Comparison of ENCODE assay signal across 9 cellular contexts in the genomic region with DNA sequence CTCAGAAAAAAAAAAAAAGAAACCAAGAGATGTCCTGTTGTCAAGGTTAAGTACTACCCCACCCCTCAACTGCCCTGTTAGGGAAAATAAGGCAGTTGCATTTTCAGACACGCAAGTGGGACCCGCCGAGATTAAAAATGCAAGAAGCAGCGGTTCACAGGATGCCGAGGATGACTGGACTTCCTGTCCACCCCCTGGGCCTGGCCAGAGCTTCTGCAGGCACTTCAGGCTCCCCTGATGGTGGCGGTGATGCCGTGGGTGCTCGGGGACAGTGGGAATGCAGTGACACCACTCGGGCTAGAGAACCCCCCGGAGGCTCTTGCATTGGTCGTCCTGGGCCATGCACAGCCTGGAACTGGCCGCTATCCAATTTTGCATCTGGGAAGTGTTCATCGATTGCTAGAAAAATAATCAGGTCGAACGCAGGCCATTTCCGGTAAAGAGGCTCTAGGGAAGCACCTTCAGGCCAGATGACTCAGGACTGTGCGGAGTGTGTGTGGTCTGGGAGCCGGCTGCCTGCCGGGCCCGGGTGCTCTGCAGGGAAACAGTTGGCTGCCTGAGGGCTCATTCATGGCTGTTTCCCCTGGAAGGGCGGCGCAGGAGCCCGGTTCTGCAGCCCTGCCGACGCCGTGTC. TPM values are rescaled to one million over a fixed set of nuclear protein-coding genes. Genes with fewer than 3 reads are reported as not detected.
DNase-seq lines count a peak whose midpoint lies in the region; ATAC-seq and TF ChIP-seq lines count a peak whose summit lies in the region.
"Had no signal": no experiment of that assay in that cellular context is flagged by ENCODE, and none has a peak within 500 bp of the region (broad histone marks: within the 10 kb centered on the region; RNA-seq: fewer than 3 reads in every experiment).

No MANE protein-coding gene starts in this region.

- peak in 1 of 5 experiments; percentile 7 for TF ChIP-seq CTCF in tibial nerve (IDR thresholded peaks at IDR 0.05)

- no peaks in the 10 kb centered on the region for H3K9me3 Mint-ChIP-seq in activated CD4-positive, alpha-beta memory T cell treated with anti-CD3 and anti-CD28 coated beads, Interleukin-2, amount 10 ng/mL, durations not matched to agents 7 days and 5 days

- no peaks in the 10 kb centered on the region for H3K27me3 ChIP-seq in tibial nerve

- peak overlapping the region in 1 of 4 donors; percentile 24 for H3K4me3 ChIP-seq in tibial nerve

- ATAC-seq in HG02571 (IDR thresholded peaks at IDR 0.05; ENCODE audit: unreplicated experiment): no peak

- H3K36me3 ChIP-seq in tibial nerve: no peaks in the 10 kb centered on the region

- CTCF ChIA-PET in activated CD4-positive, alpha-beta memory T cell treated with anti-CD3 and anti-CD28 coated beads, Interleukin-2, amount 10 ng/mL, durations not matched to agents 7 days and 5 days (lab: Charles Lee): no interaction called here

- POLR2A ChIA-PET in activated CD4-positive, alpha-beta memory T cell treated with anti-CD3 and anti-CD28 coated beads, Interleukin-2, amount 10 ng/mL, durations not matched to agents 7 days and 5 days (lab: Charles Lee): interaction anchor here (0.9 kb wide), 1 partner anchor 236 kb away, joined by 3 read pairs; no protein-coding TSS in a partner anchor

- no peak for TF ChIP-seq EP300 in tibial nerve (IDR thresholded peaks at IDR 0.05)

- peaks cover 0 to 33% (median 11%) of the 10 kb centered on the region in 4 donors for H3K4me1 ChIP-seq in tibial nerve

- DNase-seq in AG20443 (ENCODE audit: low spot score): peak; percentile 79
- peak; percentile 46 for DNase-seq in HS-27A (ENCODE audit: low read depth)
- peak; percentile 22 for DNase-seq in activated CD4-positive, alpha-beta memory T cell treated with anti-CD3 and anti-CD28 coated beads, Interleukin-2, amount 10 ng/mL, durations not matched to agents 7 days and 5 days
- peak; percentile 93 for DNase-seq in islet precursor cell
- DNase-seq in NCI-H1417 treated with DMSO at 0.1 percent for 48 hours (lab: John Stamatoyannopoulos, UW): no peak
- DNase-seq in tibial nerve (ENCODE audit: low spot score in 2 of 2): no peak
- no peak for DNase-seq in activated CD8-positive, alpha-beta memory T cell treated with anti-CD3 and anti-CD28 coated beads for 24 hours

- peaks cover 5% of the 10 kb centered on the region for H3K27me3 Mint-ChIP-seq in activated CD4-positive, alpha-beta memory T cell treated with anti-CD3 and anti-CD28 coated beads, Interleukin-2, amount 10 ng/mL, durations not matched to agents 7 days and 5 days
- H3K27me3 Mint-ChIP-seq: activated naive CD8-positive, alpha-beta T cell had no signal

- peaks cover 28% of the 10 kb centered on the region for H3K4me1 Mint-ChIP-seq in activated CD4-positive, alpha-beta memory T cell treated with anti-CD3 and anti-CD28 coated beads, Interleukin-2, amount 10 ng/mL, durations not matched to agents 7 days and 5 days

- H3K27ac ChIP-seq in tibial nerve: peak overlapping the region in 2 of 4 donors; percentile 52 to 55

- no peak overlapping the region for H3K27ac Mint-ChIP-seq in activated CD4-positive, alpha-beta memory T cell treated with anti-CD3 and anti-CD28 coated beads, Interleukin-2, amount 10 ng/mL, durations not matched to agents 7 days and 5 days
- H3K27ac Mint-ChIP-seq: activated naive CD8-positive, alpha-beta T cell had no signal

- WGBS in tibial nerve, 2 donors: 39 to 53% methylated on average over 21 to 26 of the region's 26 CpGs

- TF ChIP-seq POLR2A in tibial nerve (IDR thresholded peaks at IDR 0.05): no peak

- no peaks in the 10 kb centered on the region for H3K36me3 Mint-ChIP-seq in activated CD4-positive, alpha-beta memory T cell treated with anti-CD3 and anti-CD28 coated beads, Interleukin-2, amount 10 ng/mL, durations not matched to agents 7 days and 5 days (ENCODE audit: low read depth)
- H3K36me3 Mint-ChIP-seq: activated naive CD8-positive, alpha-beta T cell had no signal

- no peak overlapping the region for H3K4me3 Mint-ChIP-seq in activated CD4-positive, alpha-beta memory T cell treated with anti-CD3 and anti-CD28 coated beads, Interleukin-2, amount 10 ng/mL, durations not matched to agents 7 days and 5 days
- H3K4me3 Mint-ChIP-seq: activated naive CD8-positive, alpha-beta T cell had no signal

- no peaks in the 10 kb centered on the region for H3K9me3 ChIP-seq in tibial nerve

RNA-seq across cellular contexts. Expression of a gene that starts 13.4 kb away (rescaled TPM):
- total RNA-seq in activated CD4-positive, alpha-beta memory T cell treated with anti-CD3 and anti-CD28 coated beads, Interleukin-2, amount 10 ng/mL, durations not matched to agents 7 days and 5 days: under 1 TPM; 0.18 to 0.23 TPM
- 100 to 1,000 TPM; 136 to 232 (median 207) TPM for total RNA-seq in tibial nerve

Comparison
In these comparisons a context has a peak if more than half of its experiments do, and no peak if none do; other contexts are left out.
1. DNase-seq: peak in AG20443 (single experiment), HS-27A (single experiment), activated CD4-positive, alpha-beta memory T cell treated with anti-CD3 and anti-CD28 coated beads, Interleukin-2, amount 10 ng/mL, durations not matched to agents 7 days and 5 days (single experiment) and islet precursor cell (single experiment); none in NCI-H1417 treated with DMSO at 0.1 percent for 48 hours (single experiment), tibial nerve (0 of 2) and activated CD8-positive, alpha-beta memory T cell treated with anti-CD3 and anti-CD28 coated beads for 24 hours (single experiment).
2. RNA of a gene that starts 13.4 kb away (total RNA-seq): 136 to 232 TPM in tibial nerve; 0.18 to 0.23 TPM in activated CD4-positive, alpha-beta memory T cell treated with anti-CD3 and anti-CD28 coated beads, Interleukin-2, amount 10 ng/mL, durations not matched to agents 7 days and 5 days; every median in the first group is over 100 times any median in the second.